9 cellular contexts compared by ENCODE assay signal in the genomic region with DNA sequence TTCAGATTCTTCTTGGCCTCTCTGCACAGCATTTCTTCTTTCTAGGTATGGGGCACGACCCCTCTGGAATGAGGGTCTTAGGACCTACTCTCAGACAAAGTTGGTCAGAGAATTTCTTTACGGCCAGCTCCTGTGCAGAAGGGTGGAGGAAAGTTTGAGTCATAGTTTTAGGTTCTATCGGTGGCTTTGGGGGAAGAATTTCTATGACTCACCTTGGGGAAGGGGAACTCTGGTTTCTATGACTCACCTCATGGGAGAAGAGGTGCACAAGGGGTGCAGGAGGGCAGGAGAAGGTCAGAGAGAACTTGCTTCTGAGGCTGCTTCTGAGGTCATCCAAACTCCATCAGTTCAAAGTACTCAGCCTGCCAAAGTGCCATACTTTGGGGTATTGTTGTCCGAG. TPM values are rescaled to one million over a fixed set of nuclear protein-coding genes. Genes with fewer than 3 reads are reported as not detected.
DNase-seq lines count a peak whose midpoint lies in the region; ATAC-seq and TF ChIP-seq lines count a peak whose summit lies in the region.
"Had no signal": no experiment of that assay in that cellular context is flagged by ENCODE, and none has a peak within 500 bp of the region (broad histone marks: within the 10 kb centered on the region; RNA-seq: fewer than 3 reads in every experiment).

No MANE protein-coding gene starts in this region.

- intact Hi-C loops in activated T-helper 2 cell treated with anti-CD3 and anti-CD28 coated beads, Interferon-gamma antibody, Interleukin-2, Interleukin-4, amounts not matched to agents 10 μg/mL and 5 μg/mL and 100 μg/mL, durations not matched to agents 14 hours and 24 hours and 36 hours (cut with micrococcal nuclease) = loop anchor here (1.0 to 5.0 kb wide), 4 partner anchors 35 to 1015 kb away; a partner anchor contains a TSS
- intact Hi-C loops in left ventricle myocardium superior (cut with micrococcal nuclease) = loop anchor here (5.0 kb wide), 1 partner anchor 1016 kb away; a partner anchor contains a TSS

- H3K27me3 Mint-ChIP-seq in activated T-helper 2 cell treated with anti-CD3 and anti-CD28 coated beads, Interferon-gamma antibody, Interleukin-2, Interleukin-4, amounts not matched to agents 10 μg/mL and 5 μg/mL and 100 μg/mL, durations not matched to agents 14 hours and 24 hours and 36 hours (ENCODE audit: low read depth) = peaks cover 45% of the 10 kb centered on the region

- no peak for TF ChIP-seq CTCF in BE2C (IDR thresholded peaks at IDR 0.05; ENCODE audit: low read depth, low read length)

- peak; percentile 86 for ATAC-seq in HG03442 (IDR thresholded peaks at IDR 0.05; ENCODE audit: unreplicated experiment)
- no peak for ATAC-seq in left ventricle myocardium superior

- H3K36me3 ChIP-seq in BE2C = no peaks in the 10 kb centered on the region

- no peaks in the 10 kb centered on the region for H3K4me1 ChIP-seq in BE2C

- H3K4me3 Mint-ChIP-seq in activated T-helper 2 cell treated with anti-CD3 and anti-CD28 coated beads, Interferon-gamma antibody, Interleukin-2, Interleukin-4, amounts not matched to agents 10 μg/mL and 5 μg/mL and 100 μg/mL, durations not matched to agents 14 hours and 24 hours and 36 hours (ENCODE audit: low read depth) = no peak overlapping the region
- H3K4me3 Mint-ChIP-seq: CD4-positive, CD25-positive, alpha-beta regulatory T cell had no signal

- H3K9me3 ChIP-seq in BE2C = no peaks in the 10 kb centered on the region

- H3K36me3 Mint-ChIP-seq in activated T-helper 2 cell treated with anti-CD3 and anti-CD28 coated beads, Interferon-gamma antibody, Interleukin-2, Interleukin-4, amounts not matched to agents 10 μg/mL and 5 μg/mL and 100 μg/mL, durations not matched to agents 14 hours and 24 hours and 36 hours (ENCODE audit: low read depth) = no peaks in the 10 kb centered on the region
- H3K36me3 Mint-ChIP-seq: CD4-positive, CD25-positive, alpha-beta regulatory T cell had no signal

- peaks cover 25% of the 10 kb centered on the region for H3K4me1 Mint-ChIP-seq in activated T-helper 2 cell treated with anti-CD3 and anti-CD28 coated beads, Interferon-gamma antibody, Interleukin-2, Interleukin-4, amounts not matched to agents 10 μg/mL and 5 μg/mL and 100 μg/mL, durations not matched to agents 14 hours and 24 hours and 36 hours (ENCODE audit: low read depth)

- no peaks in the 10 kb centered on the region for H3K9me3 Mint-ChIP-seq in activated T-helper 2 cell treated with anti-CD3 and anti-CD28 coated beads, Interferon-gamma antibody, Interleukin-2, Interleukin-4, amounts not matched to agents 10 μg/mL and 5 μg/mL and 100 μg/mL, durations not matched to agents 14 hours and 24 hours and 36 hours

- DNase-seq in activated T-cell treated with anti-CD3 and anti-CD28 coated beads for 24 hours (ENCODE audit: low read depth) = peak; percentile 50
- DNase-seq in activated T-cell treated with anti-CD3 and anti-CD28 coated beads, Interleukin-2, amount 50 U/mL, for 1 hour = no peak
- DNase-seq in activated T-helper 2 cell treated with anti-CD3 and anti-CD28 coated beads, Interferon-gamma antibody, Interleukin-2, Interleukin-4, amounts not matched to agents 10 μg/mL and 5 μg/mL and 100 μg/mL, durations not matched to agents 14 hours and 24 hours and 36 hours (ENCODE audit: low spot score) = peak; percentile 15
- DNase-seq in stimulated activated CD4-positive, alpha-beta T cell treated with anti-CD3 and anti-CD28 coated beads, Interleukin-4, amount 100 ng/mL, for 1 hour = peak; percentile 19
- DNase-seq in NCI-H1417 treated with DMSO at 0.1 percent for 48 hours (lab: John Stamatoyannopoulos, UW) = no peak
- DNase-seq in BE2C = no peak
- DNase-seq in left ventricle myocardium superior = no peak

- H3K4me3 ChIP-seq in BE2C (ENCODE audit: low read depth, low read length) = no peak overlapping the region

- no peaks in the 10 kb centered on the region for H3K27me3 ChIP-seq in BE2C

- peak overlapping the region; percentile 59 for H3K27ac Mint-ChIP-seq in activated T-helper 2 cell treated with anti-CD3 and anti-CD28 coated beads, Interferon-gamma antibody, Interleukin-2, Interleukin-4, amounts not matched to agents 10 μg/mL and 5 μg/mL and 100 μg/mL, durations not matched to agents 14 hours and 24 hours and 36 hours

RNA-seq across cellular contexts. Expression of a gene that starts 2.5 kb away (rescaled TPM):
- not detected in 2 replicates for total RNA-seq in activated T-helper 2 cell treated with anti-CD3 and anti-CD28 coated beads, Interferon-gamma antibody, Interleukin-2, Interleukin-4, amounts not matched to agents 10 μg/mL and 5 μg/mL and 100 μg/mL, durations not matched to agents 14 hours and 24 hours and 36 hours
- polyA plus RNA-seq in BE2C (2012; ENCODE audit: insufficient read depth, insufficient read length, low read depth) = not detected
- not detected for total RNA-seq in left ventricle myocardium superior
- total RNA-seq: CD4-positive, CD25-positive, alpha-beta regulatory T cell had no signal
- polyA plus RNA-seq: CD4-positive, CD25-positive, alpha-beta regulatory T cell had no signal

Comparison
In these comparisons a context has a peak if more than half of its experiments do, and no peak if none do; other contexts are left out.
1. DNase-seq: peak in activated T-cell treated with anti-CD3 and anti-CD28 coated beads for 24 hours (single experiment), activated T-helper 2 cell treated with anti-CD3 and anti-CD28 coated beads, Interferon-gamma antibody, Interleukin-2, Interleukin-4, amounts not matched to agents 10 μg/mL and 5 μg/mL and 100 μg/mL, durations not matched to agents 14 hours and 24 hours and 36 hours (single experiment) and stimulated activated CD4-positive, alpha-beta T cell treated with anti-CD3 and anti-CD28 coated beads, Interleukin-4, amount 100 ng/mL, for 1 hour (single experiment); none in activated T-cell treated with anti-CD3 and anti-CD28 coated beads, Interleukin-2, amount 50 U/mL, for 1 hour (single experiment), NCI-H1417 treated with DMSO at 0.1 percent for 48 hours (single experiment), BE2C (single experiment) and left ventricle myocardium superior (single experiment).